ENCODE assay signal across 8 cellular contexts in the genomic region with DNA sequence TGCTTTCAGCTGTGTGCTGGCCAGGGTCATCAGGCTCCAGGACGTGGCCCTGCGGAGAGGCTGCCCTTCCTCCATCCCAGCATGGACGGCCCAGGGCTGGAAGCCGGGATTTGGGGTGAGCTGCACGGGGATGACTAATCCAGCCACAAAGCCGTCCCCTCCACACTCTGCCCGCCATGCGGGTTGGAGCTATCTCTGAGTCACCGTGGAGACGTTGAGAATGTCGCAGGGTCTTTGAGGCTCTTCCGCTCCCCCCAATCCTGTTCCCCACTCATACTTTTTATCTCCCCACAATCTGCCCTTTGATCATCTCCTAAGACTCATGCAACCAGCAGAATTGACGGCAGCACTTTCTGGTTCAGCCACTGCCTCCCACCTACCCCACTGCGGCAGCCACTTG. TPM values are rescaled to one million over a fixed set of nuclear protein-coding genes. Genes with fewer than 3 reads are reported as not detected.
DNase-seq lines count a peak whose midpoint lies in the region; ATAC-seq and TF ChIP-seq lines count a peak whose summit lies in the region.
"Not testable (repeated sequence)": the region's sequence is repeated elsewhere in the genome, so short reads cannot be mapped to it uniquely, and the experiment has no call there.

No MANE protein-coding gene starts in this region.

- not testable (repeated sequence) for H2AFZ ChIP-seq in IMR-90 (replicated peaks; ENCODE audit: low read length, poor library complexity)

- not testable (repeated sequence) for H3K4me2 ChIP-seq in IMR-90 (ENCODE audit: low read depth, low read length)

- H2AK9ac ChIP-seq in IMR-90 (replicated peaks; ENCODE audit: low read depth, low read length, poor library complexity): not testable (repeated sequence)

- not testable (repeated sequence) for TF ChIP-seq CTCF in CD8-positive, alpha-beta T cell (IDR thresholded peaks at IDR 0.05); IMR-90 (conservative IDR thresholded peaks at IDR 0.05; ENCODE audit: low read depth, low read length); activated CD8-positive, alpha-beta T cell treated with anti-CD3 and anti-CD28 coated beads for 36 hours (IDR thresholded peaks at IDR 0.05); fibroblast of villous mesenchyme (IDR thresholded peaks at IDR 0.05; ENCODE audit: insufficient read depth, low read depth, low read length)

- POLR2A ChIA-PET in CD8-positive, alpha-beta T cell (lab: Charles Lee); IMR-90 (lab: Charles Lee; ENCODE audit: unreplicated experiment); activated CD8-positive, alpha-beta T cell treated with anti-CD3 and anti-CD28 coated beads for 36 hours (lab: Charles Lee): not testable (repeated sequence)

- not testable (repeated sequence) for H3K4ac ChIP-seq in IMR-90 (ENCODE audit: low read depth, low read length)

- not testable (repeated sequence) for H3K9me1 ChIP-seq in IMR-90 (ENCODE audit: insufficient read depth, low read length)

- not testable (repeated sequence) for H3K4me3 ChIP-seq in CD8-positive, alpha-beta T cell (ENCODE audit: low read depth, low read length); IMR-90 (ENCODE audit: insufficient read depth, low read depth, low read length); fibroblast of villous mesenchyme (ENCODE audit: low read depth, low read length)

- H2BK20ac ChIP-seq in IMR-90 (ENCODE audit: low read depth, low read length): not testable (repeated sequence)

- TF ChIP-seq POLR2A in IMR-90 (IDR thresholded peaks at IDR 0.05; ENCODE audit: low read depth, low read length): not testable (repeated sequence)

- not testable (repeated sequence) for H2BK120ac ChIP-seq in IMR-90 (ENCODE audit: low read depth, low read length)

- in situ Hi-C loops in IMR-90 (cut with MboI; ENCODE audit: low sequenced_read_pairs): loop anchor here (25.0 kb wide), 1 partner anchor 404 kb away; no protein-coding TSS in a partner anchor

- not testable (repeated sequence) for H3K27me3 Mint-ChIP-seq in CD8-positive, alpha-beta T cell (ENCODE audit: low read depth); activated CD8-positive, alpha-beta T cell treated with anti-CD3 and anti-CD28 coated beads for 36 hours

- not testable (repeated sequence) for TF ChIP-seq RAD21 in IMR-90 (IDR thresholded peaks at IDR 0.05; ENCODE audit: low read length)

- not testable (repeated sequence) for BruUV-seq in IMR-90 (replicated peaks; lab: Mats Ljungman, UMichigan)

- not testable (repeated sequence) for H3K36me3 ChIP-seq in CD8-positive, alpha-beta T cell (ENCODE audit: insufficient read depth, low read length); IMR-90 (ENCODE audit: control insufficient read depth, insufficient read depth, low read length)

- ATAC-seq in CD8-positive, alpha-beta T cell: peak; percentile 74
- ATAC-seq in IMR-90 (ENCODE audit: low read depth): not testable (repeated sequence)
- ATAC-seq in activated CD8-positive, alpha-beta T cell treated with anti-CD3 and anti-CD28 coated beads for 36 hours: peak; percentile 72

- H3K4me3 Mint-ChIP-seq in CD8-positive, alpha-beta T cell; activated CD8-positive, alpha-beta T cell treated with anti-CD3 and anti-CD28 coated beads for 36 hours: not testable (repeated sequence)

- H3K27me3 ChIP-seq in CD8-positive, alpha-beta T cell (ENCODE audit: insufficient read depth, low read length); IMR-90 (ENCODE audit: control insufficient read depth, insufficient read depth, low read length): not testable (repeated sequence)

- dilution Hi-C loops in IMR-90 (cut with HindIII; ENCODE audit: low sequenced_read_pairs, unreplicated experiment): not testable (repeated sequence)

- not testable (repeated sequence) for H3K27ac Mint-ChIP-seq in CD8-positive, alpha-beta T cell; activated CD8-positive, alpha-beta T cell treated with anti-CD3 and anti-CD28 coated beads for 36 hours

- not testable (repeated sequence) for H4K5ac ChIP-seq in IMR-90 (ENCODE audit: low read depth, low read length)

- not testable (repeated sequence) for H2BK5ac ChIP-seq in IMR-90 (ENCODE audit: low read depth, low read length, poor library complexity, severe bottlenecking)

- not testable (repeated sequence) for H3K36me3 Mint-ChIP-seq in CD8-positive, alpha-beta T cell; activated CD8-positive, alpha-beta T cell treated with anti-CD3 and anti-CD28 coated beads for 36 hours (ENCODE audit: low read depth)

- not testable (repeated sequence) for H4K91ac ChIP-seq in IMR-90 (ENCODE audit: insufficient read depth, low read depth, low read length)

- not testable (repeated sequence) for H4K8ac ChIP-seq in IMR-90 (ENCODE audit: low read depth in 2 of 2, low read length in 2 of 2)

- not testable (repeated sequence) for H4K20me1 ChIP-seq in IMR-90 (ENCODE audit: insufficient read depth, low read length)

- not testable (repeated sequence) for H3K9me3 ChIP-seq in CD8-positive, alpha-beta T cell (ENCODE audit: low read length); IMR-90 (ENCODE audit: control insufficient read depth, insufficient read depth, low read length)

- H3K27ac ChIP-seq in CD8-positive, alpha-beta T cell (ENCODE audit: low read depth, low read length); IMR-90 (ENCODE audit: insufficient read depth, low read length): not testable (repeated sequence)

- H2BK15ac ChIP-seq in IMR-90 (ENCODE audit: low read depth, low read length): not testable (repeated sequence)

- H3K4me1 ChIP-seq in CD8-positive, alpha-beta T cell (ENCODE audit: insufficient read depth, low read length); IMR-90 (ENCODE audit: control insufficient read depth, insufficient read depth, low read length): not testable (repeated sequence)

- not testable (repeated sequence) for H3K4me1 Mint-ChIP-seq in CD8-positive, alpha-beta T cell (ENCODE audit: low read depth); activated CD8-positive, alpha-beta T cell treated with anti-CD3 and anti-CD28 coated beads for 36 hours (ENCODE audit: low read depth)

- WGBS in IMR-90 (ENCODE audit: extremely low coverage in 2 of 2, insufficient read length in 1 of 2), 2 experiments: 50% methylated on average over 2 of the region's 14 CpGs; no CpG with 5 or more reads in 1 of the 2 experiments

- H3K56ac ChIP-seq in IMR-90 (ENCODE audit: extremely low read depth, insufficient read depth, low read length): not testable (repeated sequence)

- intact Hi-C loops in CD8-positive, alpha-beta T cell (cut with DNase I, micrococcal nuclease); IMR-90 (cut with micrococcal nuclease); activated CD8-positive, alpha-beta T cell treated with anti-CD3 and anti-CD28 coated beads for 36 hours (cut with micrococcal nuclease): not testable (repeated sequence)

- CTCF ChIA-PET in CD8-positive, alpha-beta T cell (lab: Charles Lee); IMR-90 (lab: Yijun Ruan, JAX); activated CD8-positive, alpha-beta T cell treated with anti-CD3 and anti-CD28 coated beads for 36 hours (lab: Charles Lee): not testable (repeated sequence)

- not testable (repeated sequence) for H3K14ac ChIP-seq in IMR-90 (replicated peaks; ENCODE audit: low read depth, low read length)

- not testable (repeated sequence) for H3K18ac ChIP-seq in IMR-90 (ENCODE audit: low read depth, low read length)

- not testable (repeated sequence) for H2AK5ac ChIP-seq in IMR-90 (ENCODE audit: low read depth, low read length)

- DNase-seq in CD8-positive, alpha-beta T cell: peak in 4 of 7 experiments; percentile 14 to 43 (median 26)
- DNase-seq in IMR-90 (peak; percentile 31), RPMI7951 (ENCODE audit: low read depth) (peak; percentile 93), amniotic epithelial cell (ENCODE audit: low read depth) (peak; percentile 78), fibroblast of villous mesenchyme (ENCODE audit: low read depth) (peak; percentile 41), myocyte (ENCODE audit: low read depth) (peak; percentile 44)
- DNase-seq in activated CD8-positive, alpha-beta T cell treated with anti-CD3 and anti-CD28 coated beads for 36 hours: peak; percentile 51
- DNase-seq in stimulated activated CD8-positive, alpha-beta memory T cell treated with anti-CD3 and anti-CD28 coated beads, Interleukin-15, amount 100 ng/mL, for 48 hours (ENCODE audit: low read depth in 2 of 2): peak; percentile 27 to 30

- not testable (repeated sequence) for H3K23ac ChIP-seq in IMR-90 (ENCODE audit: low read depth, low read length)

- not testable (repeated sequence) for H3K79me1 ChIP-seq in IMR-90 (ENCODE audit: low read depth in 1 of 2, low read length in 2 of 2)

- not testable (repeated sequence) for H3K9me3 Mint-ChIP-seq in CD8-positive, alpha-beta T cell; activated CD8-positive, alpha-beta T cell treated with anti-CD3 and anti-CD28 coated beads for 36 hours

- not testable (repeated sequence) for H3K9ac ChIP-seq in IMR-90 (ENCODE audit: low read depth, low read length)

RNA-seq across cellular contexts. Expression of a gene that starts 22.6 kb away (rescaled TPM):
- total RNA-seq in CD8-positive, alpha-beta T cell: not detected
- not detected in 2 replicates for total RNA-seq in IMR-90 (2012; rRNA removed)
- polyA plus RNA-seq in IMR-90 (2012; rRNA removed): 0.02 TPM in 1 of 2 replicates, not detected in the other
- not detected in 2 replicates for polyA plus RNA-seq in IMR-90 (2012; cell fraction: cytosol; rRNA removed)
- 0.02 and 0.06 TPM in 2 replicates for polyA plus RNA-seq in IMR-90 (2012; cell fraction: nucleus; rRNA removed; ENCODE audit: low replicate concordance)
- not detected in 2 replicates for total RNA-seq in RPMI7951 (2014; rRNA removed; shearing (Covaris generic))
- total RNA-seq in activated CD8-positive, alpha-beta T cell treated with anti-CD3 and anti-CD28 coated beads for 36 hours: not detected
- not detected in 2 replicates for total RNA-seq in fibroblast of villous mesenchyme
- total RNA-seq in myocyte: 0.43 and 0.73 TPM in 2 replicates
- 0.18 TPM for polyA plus RNA-seq in myocyte (2012)

RNA-seq across cellular contexts. Expression of a gene that starts 52.6 kb away (rescaled TPM):
- total RNA-seq in CD8-positive, alpha-beta T cell: 10 to 100 TPM; 18.6 to 20.0 TPM
- total RNA-seq in IMR-90 (2012; rRNA removed) (0.54 and 0.56 TPM in 2 replicates), fibroblast of villous mesenchyme (2.2 and 3.2 TPM in 2 replicates), myocyte (2.3 and 5.0 TPM in 2 replicates)
- 0.58 and 1.9 TPM in 2 replicates for polyA plus RNA-seq in IMR-90 (2012; rRNA removed)
- 0.75 and 2.8 TPM in 2 replicates for polyA plus RNA-seq in IMR-90 (2012; cell fraction: cytosol; rRNA removed)
- 2.9 and 4.4 TPM in 2 replicates for polyA plus RNA-seq in IMR-90 (2012; cell fraction: nucleus; rRNA removed; ENCODE audit: low replicate concordance)
- total RNA-seq in RPMI7951 (2014; rRNA removed; shearing (Covaris generic)): 0.96 and 1.2 TPM in 2 replicates
- total RNA-seq in activated CD8-positive, alpha-beta T cell treated with anti-CD3 and anti-CD28 coated beads for 36 hours: 1 to 10 TPM in 1 of 2 experiments, under 1 TPM in 1; 0.88 to 1.4 TPM
- polyA plus RNA-seq in myocyte (2012): 1.9 TPM

Comparison
In these comparisons a context has a peak if more than half of its experiments do, and no peak if none do; other contexts are left out.
1. DNase-seq: peak in every context shown above with its lines; median percentile 93 in RPMI7951; 78 in amniotic epithelial cell; 51 in activated CD8-positive, alpha-beta T cell treated with anti-CD3 and anti-CD28 coated beads for 36 hours; 44 in myocyte; 41 in fibroblast of villous mesenchyme; 31 in IMR-90; 28 in stimulated activated CD8-positive, alpha-beta memory T cell treated with anti-CD3 and anti-CD28 coated beads, Interleukin-15, amount 100 ng/mL, for 48 hours; 26 in CD8-positive, alpha-beta T cell.